ENCODE assay signal across 5 cellular contexts in genomic region chr14:94409430-94409829, GRCh38. TPM values are rescaled to one million over a fixed set of nuclear protein-coding genes. Genes with fewer than 3 reads are reported as not detected.
"Had no signal": no experiment of that assay in that cellular context is flagged by ENCODE, and none has a peak within 500 bp of the region (broad histone marks: within the 10 kb centered on the region; RNA-seq: fewer than 3 reads in every experiment).

No MANE protein-coding gene starts in this region.

RNA-seq across cellular contexts. Expression of gene SERPINA1, which starts 21.0 kb away (rescaled TPM):
- polyA plus RNA-seq: K562 had no signal

RNA-seq across cellular contexts. Expression of gene SERPINA2, which starts 42.9 kb away (rescaled TPM):
- total RNA-seq: HT-29, HT1080, IMR-90, K562 had no signal
- polyA plus RNA-seq: IgD-negative memory B cell, IMR-90, K562 had no signal

RNA-seq across cellular contexts. Expression of gene SERPINA11, which starts 43.2 kb away (rescaled TPM):
- total RNA-seq: HT-29, HT1080, IMR-90, K562 had no signal
- polyA plus RNA-seq: IgD-negative memory B cell, IMR-90, K562 had no signal
